1 cellular context compared by ENCODE assay signal in genomic region chr1:209884665-209885117, GRCh38.
TF ChIP-seq lines count a peak whose summit lies in the region.

No MANE protein-coding gene starts in this region.

TF ChIP-seq in HEK293, 187 proteins besides CTCF, POLR2A, EP300 and RAD21 (continued from another document and continues in another):
- TF ChIP-seq ZNF660 (tag by site-specific recombination; IDR thresholded peaks at IDR 0.05), result peak; percentile 100
- peak; percentile 81 for TF ChIP-seq ZNF692 (tag by site-specific recombination; IDR thresholded peaks at IDR 0.05)
- no peak for TF ChIP-seq ZNF488 (tag by site-specific recombination; IDR thresholded peaks at IDR 0.05)
- TF ChIP-seq ZIC2 (tag by site-specific recombination; IDR thresholded peaks at IDR 0.05), result peak; percentile 46; the same call in 1 of the 2 replicates
- peak; percentile 37; the same call in 1 of the 2 replicates for TF ChIP-seq SP2 (tag by site-specific recombination; IDR thresholded peaks at IDR 0.05)
- no peak for TF ChIP-seq ZNF555 (tag by site-specific recombination; conservative IDR thresholded peaks at IDR 0.05)
- TF ChIP-seq ZNF37A (tag by site-specific recombination; IDR thresholded peaks at IDR 0.05), result no peak
- TF ChIP-seq ZNF394 (tag by site-specific recombination; IDR thresholded peaks at IDR 0.05; ENCODE audit: borderline replicate concordance), result peak; percentile 91
- no peak for TF ChIP-seq ZNF704 (tag by site-specific recombination; IDR thresholded peaks at IDR 0.05)
- TF ChIP-seq TSHZ1 (tag by site-specific recombination; IDR thresholded peaks at IDR 0.05; ENCODE audit: borderline replicate concordance), result peak; percentile 96
- peak; percentile 96 for TF ChIP-seq ZNF629 (tag by site-specific recombination; IDR thresholded peaks at IDR 0.05)
- TF ChIP-seq ZNF776 (tag by site-specific recombination; IDR thresholded peaks at IDR 0.05; ENCODE audit: borderline replicate concordance), result no peak
- no peak for TF ChIP-seq ZNF112 (tag by site-specific recombination; IDR thresholded peaks at IDR 0.05)
- TF ChIP-seq KLF7 (tag by site-specific recombination; IDR thresholded peaks at IDR 0.05; ENCODE audit: borderline replicate concordance), result no peak
- TF ChIP-seq ATF2 (tag by site-specific recombination; IDR thresholded peaks at IDR 0.05; ENCODE audit: low read depth), result peak; percentile 96
- TF ChIP-seq PRDM10 (tag by site-specific recombination; IDR thresholded peaks at IDR 0.05), result no peak
- peak; percentile 84 for TF ChIP-seq ZNF10 (tag by site-specific recombination; IDR thresholded peaks at IDR 0.05)
- peak; percentile 55; the same call in 1 of the 2 replicates for TF ChIP-seq GFI1B (tag by site-specific recombination; IDR thresholded peaks at IDR 0.05)
- no peak for TF ChIP-seq ZNF670 (tag by site-specific recombination; IDR thresholded peaks at IDR 0.05; ENCODE audit: low read depth)
- TF ChIP-seq ZNF571 (tag by site-specific recombination; IDR thresholded peaks at IDR 0.05), result no peak
- TF ChIP-seq ZNF184 (tag by site-specific recombination; IDR thresholded peaks at IDR 0.05), result 0 out of 2 replicates have a peak, but pooled peaks have one; percentile 62
- no peak for TF ChIP-seq ZNF175 (tag by site-specific recombination; IDR thresholded peaks at IDR 0.05)
- no peak for TF ChIP-seq PRDM2 (tag by site-specific recombination; IDR thresholded peaks at IDR 0.05; ENCODE audit: borderline replicate concordance)
- TF ChIP-seq OSR2 (tag by site-specific recombination; IDR thresholded peaks at IDR 0.05), result peak; percentile 88
- no peak for TF ChIP-seq ZBTB6 (tag by site-specific recombination; IDR thresholded peaks at IDR 0.05)
- TF ChIP-seq ZFP69B (tag by site-specific recombination; IDR thresholded peaks at IDR 0.05), result peak; percentile 46; the same call in 1 of the 2 replicates
- TF ChIP-seq HIC1 (tag by site-specific recombination; IDR thresholded peaks at IDR 0.05), result peak; percentile 95
- TF ChIP-seq SP7 (tag by site-specific recombination; IDR thresholded peaks at IDR 0.05), result peak; percentile 95
- TF ChIP-seq ZNF843 (tag by site-specific recombination; IDR thresholded peaks at IDR 0.05), result peak; percentile 88
- TF ChIP-seq ZNF623 (tag by site-specific recombination; IDR thresholded peaks at IDR 0.05), result peak; percentile 32; the same call in 1 of the 2 replicates
- TF ChIP-seq ZNF658 (tag by site-specific recombination; IDR thresholded peaks at IDR 0.05), result no peak
- TF ChIP-seq YY1 (tag by site-specific recombination; IDR thresholded peaks at IDR 0.05), result no peak
- no peak for TF ChIP-seq ZNF174 (tag by site-specific recombination; IDR thresholded peaks at IDR 0.05)
- no peak for TF ChIP-seq ZNF239 (tag by site-specific recombination; IDR thresholded peaks at IDR 0.05)
- TF ChIP-seq SP3 (tag by site-specific recombination; IDR thresholded peaks at IDR 0.05), result no peak; the same call in 1 of the 2 replicates
- no peak for TF ChIP-seq ZNF701 (tag by site-specific recombination; IDR thresholded peaks at IDR 0.05)
- no peak for TF ChIP-seq ZNF266 (tag by site-specific recombination; IDR thresholded peaks at IDR 0.05; ENCODE audit: low read depth)
- no peak for TF ChIP-seq ZNF529 (tag by site-specific recombination; IDR thresholded peaks at IDR 0.05; ENCODE audit: insufficient replicate concordance)
